8 cellular contexts compared by ENCODE assay signal in genomic region chr3:141311496-141312358, GRCh38. TPM values are rescaled to one million over a fixed set of nuclear protein-coding genes. Genes with fewer than 3 reads are reported as not detected.
DNase-seq lines count a peak whose midpoint lies in the region; ATAC-seq and TF ChIP-seq lines count a peak whose summit lies in the region.

No MANE protein-coding gene starts in this region.

- intact Hi-C loops in activated T-helper 2 cell treated with anti-CD3 and anti-CD28 coated beads, Interferon-gamma antibody, Interleukin-2, Interleukin-4, amounts not matched to agents 10 μg/mL and 5 μg/mL and 100 μg/mL, durations not matched to agents 14 hours and 24 hours and 36 hours (cut with micrococcal nuclease): loop anchor here (1.0 to 5.0 kb wide), 8 partner anchors 59 to 566 kb away; partner anchors contain the start of genes ATP1B3, RNF7 and SLC25A36

- H3K4me3 ChIP-seq in GM23338 (peak overlapping the region; percentile 82), fibroblast of pulmonary artery (replicated peaks; ENCODE audit: low read depth, low read length) (peak overlapping the region; percentile 78)

- ATAC-seq in GM23338: peak; percentile 94

- no peaks in the 10 kb centered on the region for H3F3A ChIP-seq in GM23338 (replicated peaks; ENCODE audit: low read depth)

- H3K27me3 Mint-ChIP-seq in GM23338 (ENCODE audit: insufficient read depth, low read depth, poor library complexity): peaks cover 16% of the 10 kb centered on the region
- H3K27me3 Mint-ChIP-seq in activated T-helper 2 cell treated with anti-CD3 and anti-CD28 coated beads, Interferon-gamma antibody, Interleukin-2, Interleukin-4, amounts not matched to agents 10 μg/mL and 5 μg/mL and 100 μg/mL, durations not matched to agents 14 hours and 24 hours and 36 hours (ENCODE audit: low read depth): no peaks in the 10 kb centered on the region
- H3K27me3 Mint-ChIP-seq in nephron (ENCODE audit: low read depth): no peaks in the 10 kb centered on the region
- H3K27me3 Mint-ChIP-seq in stimulated activated naive CD8-positive, alpha-beta T cell treated with anti-CD3 and anti-CD28 coated beads, Interleukin-15, Interleukin-2, amounts not matched to agents 100 ng/mL and 50 ng/mL, for 24 hours: no peaks in the 10 kb centered on the region

- H3K36me3 ChIP-seq in GM23338 (ENCODE audit: insufficient read depth): no peaks in the 10 kb centered on the region

- H3K79me2 ChIP-seq in GM23338 (replicated peaks; ENCODE audit: insufficient read depth): no peaks in the 10 kb centered on the region

- no peaks in the 10 kb centered on the region for H4K20me1 ChIP-seq in GM23338 (replicated peaks; ENCODE audit: insufficient read depth)

- 0 out of 2 replicates have a peak, but pooled peaks cover 4% of the 10 kb centered on the region for H3K9me2 ChIP-seq in GM23338 (ENCODE audit: insufficient read depth)

- H3K27me3 ChIP-seq in GM23338 (ENCODE audit: insufficient read depth): peaks cover 7% of the 10 kb centered on the region; the same call in 1 of the 2 replicates

- H3K4me1 Mint-ChIP-seq in GM23338 (peaks cover 21% of the 10 kb centered on the region), nephron (peaks cover 15% of the 10 kb centered on the region)
- H3K4me1 Mint-ChIP-seq in activated T-helper 2 cell treated with anti-CD3 and anti-CD28 coated beads, Interferon-gamma antibody, Interleukin-2, Interleukin-4, amounts not matched to agents 10 μg/mL and 5 μg/mL and 100 μg/mL, durations not matched to agents 14 hours and 24 hours and 36 hours (ENCODE audit: low read depth): peaks cover 46% of the 10 kb centered on the region
- peaks cover 54% of the 10 kb centered on the region for H3K4me1 Mint-ChIP-seq in stimulated activated naive CD8-positive, alpha-beta T cell treated with anti-CD3 and anti-CD28 coated beads, Interleukin-15, Interleukin-2, amounts not matched to agents 100 ng/mL and 50 ng/mL, for 24 hours (ENCODE audit: low read depth)

- DNase-seq in ELF-1 (ENCODE audit: low read depth, low spot score): peak; percentile 99
- peak; percentile 99 for DNase-seq in GM23338 (ENCODE audit: low spot score)
- DNase-seq in LHCN-M2 (ENCODE audit: low read depth): peak; percentile 96
- DNase-seq in RPMI7951 (ENCODE audit: low read depth): peak; percentile 97
- peak; percentile 98 for DNase-seq in activated T-helper 2 cell treated with anti-CD3 and anti-CD28 coated beads, Interferon-gamma antibody, Interleukin-2, Interleukin-4, amounts not matched to agents 10 μg/mL and 5 μg/mL and 100 μg/mL, durations not matched to agents 14 hours and 24 hours and 36 hours (ENCODE audit: low spot score)
- DNase-seq in fibroblast of pulmonary artery (ENCODE audit: low read depth): peak; percentile 98

- no peaks in the 10 kb centered on the region for H3K9me3 Mint-ChIP-seq in GM23338
- H3K9me3 Mint-ChIP-seq in activated T-helper 2 cell treated with anti-CD3 and anti-CD28 coated beads, Interferon-gamma antibody, Interleukin-2, Interleukin-4, amounts not matched to agents 10 μg/mL and 5 μg/mL and 100 μg/mL, durations not matched to agents 14 hours and 24 hours and 36 hours: no peaks in the 10 kb centered on the region
- no peaks in the 10 kb centered on the region for H3K9me3 Mint-ChIP-seq in nephron
- H3K9me3 Mint-ChIP-seq in stimulated activated naive CD8-positive, alpha-beta T cell treated with anti-CD3 and anti-CD28 coated beads, Interleukin-15, Interleukin-2, amounts not matched to agents 100 ng/mL and 50 ng/mL, for 24 hours: no peaks in the 10 kb centered on the region

- H3K4me1 ChIP-seq in GM23338 (ENCODE audit: insufficient read depth): peaks cover 10% of the 10 kb centered on the region

- H3K4me3 Mint-ChIP-seq in GM23338 (peak overlapping the region; percentile 95), nephron (peak overlapping the region; percentile 96 to 99 (median 99))
- peak overlapping the region; percentile 99 for H3K4me3 Mint-ChIP-seq in activated T-helper 2 cell treated with anti-CD3 and anti-CD28 coated beads, Interferon-gamma antibody, Interleukin-2, Interleukin-4, amounts not matched to agents 10 μg/mL and 5 μg/mL and 100 μg/mL, durations not matched to agents 14 hours and 24 hours and 36 hours (ENCODE audit: low read depth)
- H3K4me3 Mint-ChIP-seq in stimulated activated naive CD8-positive, alpha-beta T cell treated with anti-CD3 and anti-CD28 coated beads, Interleukin-15, Interleukin-2, amounts not matched to agents 100 ng/mL and 50 ng/mL, for 24 hours: peak overlapping the region; percentile 98

- peak overlapping the region; percentile 92 for H3K27ac Mint-ChIP-seq in GM23338
- peak overlapping the region; percentile 99 for H3K27ac Mint-ChIP-seq in activated T-helper 2 cell treated with anti-CD3 and anti-CD28 coated beads, Interferon-gamma antibody, Interleukin-2, Interleukin-4, amounts not matched to agents 10 μg/mL and 5 μg/mL and 100 μg/mL, durations not matched to agents 14 hours and 24 hours and 36 hours
- peak overlapping the region; percentile 89 to 91 (median 91) for H3K27ac Mint-ChIP-seq in nephron
- peak overlapping the region; percentile 99 for H3K27ac Mint-ChIP-seq in stimulated activated naive CD8-positive, alpha-beta T cell treated with anti-CD3 and anti-CD28 coated beads, Interleukin-15, Interleukin-2, amounts not matched to agents 100 ng/mL and 50 ng/mL, for 24 hours

- TF ChIP-seq CTCF in GM23338 (conservative IDR thresholded peaks at IDR 0.05; ENCODE audit: low read depth in 2 of 2) (peak; percentile 68 to 96), fibroblast of pulmonary artery (IDR thresholded peaks at IDR 0.05; ENCODE audit: low read length, missing control alignments) (peak; percentile 74), nephron (IDR thresholded peaks at IDR 0.05; ENCODE audit: unreplicated experiment in 3 of 3) (peak; percentile 78 to 87 (median 80))

- peaks cover 3% of the 10 kb centered on the region; the same call in 1 of the 3 replicates for H3K36me3 Mint-ChIP-seq in GM23338 (ENCODE audit: low read depth)
- peaks cover 6% of the 10 kb centered on the region for H3K36me3 Mint-ChIP-seq in activated T-helper 2 cell treated with anti-CD3 and anti-CD28 coated beads, Interferon-gamma antibody, Interleukin-2, Interleukin-4, amounts not matched to agents 10 μg/mL and 5 μg/mL and 100 μg/mL, durations not matched to agents 14 hours and 24 hours and 36 hours (ENCODE audit: low read depth)
- H3K36me3 Mint-ChIP-seq in nephron (ENCODE audit: low read depth): no peaks in the 10 kb centered on the region
- H3K36me3 Mint-ChIP-seq in stimulated activated naive CD8-positive, alpha-beta T cell treated with anti-CD3 and anti-CD28 coated beads, Interleukin-15, Interleukin-2, amounts not matched to agents 100 ng/mL and 50 ng/mL, for 24 hours (ENCODE audit: low read depth): peaks cover 3% of the 10 kb centered on the region

- peak overlapping the region; percentile 91 for H2AFZ ChIP-seq in GM23338

- no peak overlapping the region for H3K27ac ChIP-seq in GM23338 (ENCODE audit: low read depth)

- H3K4me2 ChIP-seq in GM23338: peak overlapping the region; percentile 97

TF ChIP-seq in GM23338, 12 proteins besides CTCF, POLR2A, EP300 and RAD21 (continues in another document):
- TF ChIP-seq, protein P1, sequence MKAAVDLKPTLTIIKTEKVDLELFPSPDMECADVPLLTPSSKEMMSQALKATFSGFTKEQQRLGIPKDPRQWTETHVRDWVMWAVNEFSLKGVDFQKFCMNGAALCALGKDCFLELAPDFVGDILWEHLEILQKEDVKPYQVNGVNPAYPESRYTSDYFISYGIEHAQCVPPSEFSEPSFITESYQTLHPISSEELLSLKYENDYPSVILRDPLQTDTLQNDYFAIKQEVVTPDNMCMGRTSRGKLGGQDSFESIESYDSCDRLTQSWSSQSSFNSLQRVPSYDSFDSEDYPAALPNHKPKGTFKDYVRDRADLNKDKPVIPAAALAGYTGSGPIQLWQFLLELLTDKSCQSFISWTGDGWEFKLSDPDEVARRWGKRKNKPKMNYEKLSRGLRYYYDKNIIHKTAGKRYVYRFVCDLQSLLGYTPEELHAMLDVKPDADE (IDR thresholded peaks at IDR 0.05): peak; percentile 100
- TF ChIP-seq POLR2AphosphoS5 (IDR thresholded peaks at IDR 0.05; ENCODE audit: low read depth) (peak; percentile 99), STAT1 (IDR thresholded peaks at IDR 0.05; ENCODE audit: unreplicated experiment) (no peak), NANOG (IDR thresholded peaks at IDR 0.05; ENCODE audit: borderline replicate concordance) (no peak), ZNF331 (CRISPR knock-in tag; IDR thresholded peaks at IDR 0.05; ENCODE audit: low read depth) (no peak), JUNB (IDR thresholded peaks at IDR 0.05; ENCODE audit: unreplicated experiment) (no peak), EZH2phosphoT487 (IDR thresholded peaks at IDR 0.05; ENCODE audit: unreplicated experiment) (no peak), EZH2 (IDR thresholded peaks at IDR 0.05; ENCODE audit: low read depth, unreplicated experiment) (no peak), CREB1 (CRISPR knock-in tag; IDR thresholded peaks at IDR 0.05; ENCODE audit: low read depth) (peak; percentile 81)

RNA-seq across cellular contexts. Expression of gene ZBTB38, which starts 56.6 kb away (rescaled TPM):
- total RNA-seq in GM23338 (2014; rRNA removed; shearing (Covaris generic)): 11.5 and 12.4 TPM in 2 replicates
- polyA plus RNA-seq in GM23338 (2016; fragmentation: Nextera tagmentation; extraction: Ambion mirVana): 5.9 and 8.7 TPM in 2 replicates
- total RNA-seq in LHCN-M2 (2014; rRNA removed): 153 and 164 TPM in 2 replicates
- polyA plus RNA-seq in LHCN-M2 (2012): 23.5 TPM
- 127 and 162 TPM in 2 replicates for total RNA-seq in RPMI7951 (2014; rRNA removed; shearing (Covaris generic))
- 25.4 and 27.2 TPM in 2 replicates for total RNA-seq in activated T-helper 2 cell treated with anti-CD3 and anti-CD28 coated beads, Interferon-gamma antibody, Interleukin-2, Interleukin-4, amounts not matched to agents 10 μg/mL and 5 μg/mL and 100 μg/mL, durations not matched to agents 14 hours and 24 hours and 36 hours
